Comparison of ENCODE assay signal across 22 cellular contexts in the genomic region with DNA sequence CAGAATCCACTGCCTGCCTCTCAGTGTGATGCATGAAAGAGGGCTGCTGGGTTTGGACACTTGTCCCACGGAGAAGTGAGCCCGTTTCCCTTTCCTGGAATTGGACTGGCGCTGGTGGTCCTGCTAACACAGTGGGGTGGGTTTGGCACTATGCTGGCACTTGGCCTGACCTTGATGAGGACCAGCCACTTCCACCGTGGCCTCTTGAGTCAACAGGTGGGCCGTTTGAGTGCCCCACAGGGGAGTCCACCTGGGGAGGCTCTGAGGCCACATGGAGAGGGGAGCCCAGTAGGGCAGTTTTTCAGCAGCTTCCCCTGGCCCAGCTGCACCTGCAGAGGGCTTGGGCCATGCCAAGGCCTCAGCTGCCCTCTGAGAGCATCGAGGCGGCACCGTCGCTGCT. TPM values are rescaled to one million over a fixed set of nuclear protein-coding genes. Genes with fewer than 3 reads are reported as not detected.
DNase-seq lines count a peak whose midpoint lies in the region; ATAC-seq and TF ChIP-seq lines count a peak whose summit lies in the region.
"Had no signal": no experiment of that assay in that cellular context is flagged by ENCODE, and none has a peak within 500 bp of the region (broad histone marks: within the 10 kb centered on the region; RNA-seq: fewer than 3 reads in every experiment).

No MANE protein-coding gene starts in this region.

- no peaks in the 10 kb centered on the region for H3K27me3 ChIP-seq in IMR-90 (ENCODE audit: control insufficient read depth, insufficient read depth, low read length)
- peaks cover 0 to 3% (median 0%) of the 10 kb centered on the region in 7 donors for H3K27me3 ChIP-seq in spleen (replicated peaks in 1 of 7)
- H3K27me3 ChIP-seq: BLaER1 had no signal

- H3K36me3 Mint-ChIP-seq in immature natural killer cell, result peaks cover 9 to 32% (median 17%) of the 10 kb centered on the region in 3 donors
- H3K36me3 Mint-ChIP-seq in activated T-cell treated with anti-CD3 and anti-CD28 coated beads, Interleukin-2, amount 50 U/mL, for 4 hours (ENCODE audit: insufficient read depth), result peaks cover 25% of the 10 kb centered on the region

- H3K9me3 ChIP-seq in IMR-90 (ENCODE audit: control insufficient read depth, insufficient read depth, low read length) (no peaks in the 10 kb centered on the region), spleen (no peaks in the 10 kb centered on the region)
- H3K9me3 ChIP-seq: BLaER1, HAP-1 had no signal

- dilution Hi-C loops in IMR-90 (cut with HindIII; ENCODE audit: low sequenced_read_pairs, unreplicated experiment), result no loop called here

- H3K18ac ChIP-seq in IMR-90 (ENCODE audit: low read depth, low read length), result no peak overlapping the region

- H3K9me3 Mint-ChIP-seq in immature natural killer cell, result no peaks in the 10 kb centered on the region
- no peaks in the 10 kb centered on the region for H3K9me3 Mint-ChIP-seq in activated T-cell treated with anti-CD3 and anti-CD28 coated beads, Interleukin-2, amount 50 U/mL, for 4 hours
- H3K9me3 Mint-ChIP-seq: GM23338 had no signal

- H3K4me1 Mint-ChIP-seq in immature natural killer cell, result peaks cover 96 to 100% of the 10 kb centered on the region in 2 donors
- H3K4me1 Mint-ChIP-seq in activated T-cell treated with anti-CD3 and anti-CD28 coated beads, Interleukin-2, amount 50 U/mL, for 4 hours (ENCODE audit: low read depth), result peaks cover 87% of the 10 kb centered on the region

- H3K23ac ChIP-seq in IMR-90 (ENCODE audit: low read depth, low read length), result no peak overlapping the region

- H3K14ac ChIP-seq in IMR-90 (replicated peaks; ENCODE audit: low read depth, low read length), result no peak overlapping the region

- peak; percentile 43 for DNase-seq in activated CD8-positive, alpha-beta memory T cell treated with anti-CD3 and anti-CD28 coated beads, Interleukin-2, amount 50 U/mL, for 48 hours
- no peak for DNase-seq in activated CD8-positive, alpha-beta memory T cell treated with anti-CD3 and anti-CD28 coated beads, Interleukin-2, amount 50 U/mL, for 4 hours
- DNase-seq in IMR-90, result no peak
- DNase-seq in immature natural killer cell, result no peak
- DNase-seq in spleen, result peak; percentile 67
- no peak for DNase-seq in cerebellar cortex (ENCODE audit: low spot score)
- DNase-seq in activated T-cell treated with anti-CD3 and anti-CD28 coated beads, Interleukin-2, amount 50 U/mL, for 4 hours, result no peak
- DNase-seq: ACHN, GDM1, MV-4-11, NCI-H1105 treated with DMSO at 0.1 percent for 48 hours, NCI-H2029 treated with DMSO at 0.1 percent for 48 hours, NCI-H226, NCI-H510A treated with DMSO at 0.1 percent for 48 hours, NCI-H748 treated with DMSO at 0.1 percent for 48 hours, SIG-M5 had no signal

- H4K20me1 ChIP-seq in IMR-90 (ENCODE audit: insufficient read depth, low read length), result no peaks in the 10 kb centered on the region

- H3K36me3 ChIP-seq in IMR-90 (ENCODE audit: control insufficient read depth, insufficient read depth, low read length), result no peaks in the 10 kb centered on the region
- H3K36me3 ChIP-seq in spleen, result peaks cover 0 to 34% (median 2%) of the 10 kb centered on the region in 6 donors
- H3K36me3 ChIP-seq: HAP-1 had no signal

- H3K4me3 ChIP-seq in IMR-90 (ENCODE audit: insufficient read depth, low read depth, low read length) (no peak overlapping the region), spleen (no peak overlapping the region)
- H3K4me3 ChIP-seq: BLaER1, GM23338, HAP-1 had no signal

- peaks cover 18% of the 10 kb centered on the region for H3K9me1 ChIP-seq in IMR-90 (ENCODE audit: insufficient read depth, low read length)

- H3K4me2 ChIP-seq in IMR-90 (ENCODE audit: low read depth, low read length), result no peak overlapping the region
- H3K4me2 ChIP-seq: BLaER1, GM23338 had no signal

- no peak overlapping the region for H3K9ac ChIP-seq in IMR-90 (ENCODE audit: low read depth, low read length)
- H3K9ac ChIP-seq: BLaER1 had no signal

- TF ChIP-seq RAD21 in IMR-90 (IDR thresholded peaks at IDR 0.05; ENCODE audit: low read length), result no peak

- peak overlapping the region; percentile 35; the same call in 1 of the 2 replicates for H2AK5ac ChIP-seq in IMR-90 (ENCODE audit: low read depth, low read length)

- peak overlapping the region; percentile 3; the same call in 1 of the 2 replicates for H3K4ac ChIP-seq in IMR-90 (ENCODE audit: low read depth, low read length)

- H3K27me3 Mint-ChIP-seq in immature natural killer cell (ENCODE audit: low read depth in 3 of 3), result peaks cover 0 to 32% (median 23%) of the 10 kb centered on the region in 3 donors
- no peaks in the 10 kb centered on the region for H3K27me3 Mint-ChIP-seq in activated T-cell treated with anti-CD3 and anti-CD28 coated beads, Interleukin-2, amount 50 U/mL, for 4 hours (ENCODE audit: low read depth)

- H3K56ac ChIP-seq in IMR-90 (ENCODE audit: extremely low read depth, insufficient read depth, low read length), result no peak overlapping the region

- in situ Hi-C loops in IMR-90 (cut with MboI; ENCODE audit: low sequenced_read_pairs), result no loop called here

- TF ChIP-seq CTCF in IMR-90 (conservative IDR thresholded peaks at IDR 0.05; ENCODE audit: low read depth, low read length), result no peak
- TF ChIP-seq CTCF in spleen (IDR thresholded peaks at IDR 0.05 in 8 of 11, conservative IDR thresholded peaks at IDR 0.05 in 3 of 11), result no peak

- no peak overlapping the region for H2BK5ac ChIP-seq in IMR-90 (ENCODE audit: low read depth, low read length, poor library complexity, severe bottlenecking)

- ATAC-seq in IMR-90 (ENCODE audit: low read depth) (no peak), HG03139 (IDR thresholded peaks at IDR 0.05; ENCODE audit: unreplicated experiment) (no peak)
- no peak for ATAC-seq in activated T-cell treated with anti-CD3 and anti-CD28 coated beads, Interleukin-2, amount 50 U/mL, for 4 hours
- ATAC-seq: GM23338 had no signal

- H4K8ac ChIP-seq in IMR-90 (ENCODE audit: low read depth in 2 of 2, low read length in 2 of 2), result no peak overlapping the region

- H3K4me3 Mint-ChIP-seq in immature natural killer cell, result peak overlapping the region in 2 of 5 donors; percentile 44 to 91
- H3K4me3 Mint-ChIP-seq in activated T-cell treated with anti-CD3 and anti-CD28 coated beads, Interleukin-2, amount 50 U/mL, for 4 hours, result no peak overlapping the region
- H3K4me3 Mint-ChIP-seq: GM23338 had no signal

- H3K4me1 ChIP-seq in IMR-90 (ENCODE audit: control insufficient read depth, insufficient read depth, low read length) (peaks cover 30% of the 10 kb centered on the region), spleen (peaks cover 23 to 100% (median 58%) of the 10 kb centered on the region in 6 donors)
- H3K4me1 ChIP-seq: HAP-1 had no signal

- CTCF ChIA-PET in IMR-90 (lab: Yijun Ruan, JAX), result no interaction called here

- peak overlapping the region; percentile 94 to 99 (median 99) for H3K27ac Mint-ChIP-seq in immature natural killer cell
- H3K27ac Mint-ChIP-seq: GM23338 had no signal

- intact Hi-C loops in IMR-90 (cut with micrococcal nuclease), result no loop called here
- intact Hi-C loops in spleen (cut with DNase I; ENCODE audit: low total_unique reads), result no loop called here

- no TSS peak for BruUV-seq in IMR-90 (replicated peaks; lab: Mats Ljungman, UMichigan)

- POLR2A ChIA-PET in IMR-90 (lab: Charles Lee; ENCODE audit: unreplicated experiment), result no interaction called here

- H3K27ac ChIP-seq in IMR-90 (ENCODE audit: insufficient read depth, low read length), result no peak overlapping the region
- peak overlapping the region in 2 of 8 donors; percentile 14 to 26 for H3K27ac ChIP-seq in spleen
- H3K27ac ChIP-seq: 22Rv1, BLaER1, RWPE1 had no signal

- H2BK20ac ChIP-seq in IMR-90 (ENCODE audit: low read depth, low read length), result 0 out of 2 replicates have a peak overlapping the region, but pooled peaks have one; percentile 27

- H2BK120ac ChIP-seq in IMR-90 (ENCODE audit: low read depth, low read length), result peak overlapping the region; percentile 14; the same call in 1 of the 2 replicates

- no peak overlapping the region for H4K91ac ChIP-seq in IMR-90 (ENCODE audit: insufficient read depth, low read depth, low read length)

- no peak overlapping the region for H2AK9ac ChIP-seq in IMR-90 (replicated peaks; ENCODE audit: low read depth, low read length, poor library complexity)

- 95% methylated on average over 7 of the region's 9 CpGs; no CpG with 5 or more reads in 1 of the 2 experiments for WGBS in IMR-90 (ENCODE audit: extremely low coverage in 2 of 2, insufficient read length in 1 of 2), 2 experiments
- WGBS in spleen, 5 donors, result 88 to 95% (median 89%) methylated on average over 7 to 9 of the region's 9 CpGs

- H2AFZ ChIP-seq in IMR-90 (replicated peaks; ENCODE audit: low read length, poor library complexity), result no peak overlapping the region
- H2AFZ ChIP-seq: GM23338 had no signal

- TF ChIP-seq POLR2A in IMR-90 (IDR thresholded peaks at IDR 0.05; ENCODE audit: low read depth, low read length) (no peak), spleen (IDR thresholded peaks at IDR 0.05) (no peak)

- peaks cover 0 to 25% of the 10 kb centered on the region in 2 experiments; a peak in 3 of 4 replicates for H3K79me1 ChIP-seq in IMR-90 (ENCODE audit: low read depth in 1 of 2, low read length in 2 of 2)

- H2BK15ac ChIP-seq in IMR-90 (ENCODE audit: low read depth, low read length), result no peak overlapping the region; the same call in 2 of the 3 replicates

- no peak overlapping the region; the same call in 1 of the 2 replicates for H4K5ac ChIP-seq in IMR-90 (ENCODE audit: low read depth, low read length)

TF ChIP-seq in IMR-90, 13 proteins besides CTCF, POLR2A, EP300 and RAD21:
- TF ChIP-seq MXI1 (IDR thresholded peaks at IDR 0.05; ENCODE audit: borderline replicate concordance, low read depth, low read length), result no peak
- TF ChIP-seq SMC3 (IDR thresholded peaks at IDR 0.05; ENCODE audit: low read depth, low read length), result no peak
- TF ChIP-seq RCOR1 (IDR thresholded peaks at IDR 0.05; ENCODE audit: insufficient replicate concordance, low read length), result no peak
- TF ChIP-seq FOS (IDR thresholded peaks at IDR 0.05; ENCODE audit: low read depth, low read length), result no peak
- TF ChIP-seq BHLHE40 (IDR thresholded peaks at IDR 0.05; ENCODE audit: low read depth, low read length), result no peak
- no peak for TF ChIP-seq CHD1 (IDR thresholded peaks at IDR 0.05; ENCODE audit: low read depth, low read length)

RNA-seq across cellular contexts. Expression of gene MBP, which starts 56.5 kb away (rescaled TPM):
- 0.90 and 1.4 TPM in 2 replicates for total RNA-seq in IMR-90 (2012; rRNA removed)
- polyA plus RNA-seq in IMR-90 (2012; rRNA removed), result 0.72 and 0.75 TPM in 2 replicates
- 0.52 and 0.82 TPM in 2 replicates for polyA plus RNA-seq in IMR-90 (2012; cell fraction: cytosol; rRNA removed)
- 1.2 and 2.2 TPM in 2 replicates for polyA plus RNA-seq in IMR-90 (2012; cell fraction: nucleus; rRNA removed; ENCODE audit: low replicate concordance)
- polyA plus RNA-seq in immature natural killer cell, result 100 to 1,000 TPM; 187 to 403 (median 297) TPM
- total RNA-seq in spleen, result 10 to 100 TPM; 62.5 to 96.0 (median 79.4) TPM
- polyA plus RNA-seq in spleen, result 10 to 100 TPM; 11.1 to 16.4 (median 11.2) TPM
- total RNA-seq in activated T-cell treated with anti-CD3 and anti-CD28 coated beads, Interleukin-2, amount 50 U/mL, for 4 hours, result 10 to 100 TPM; 28.1 to 32.9 (median 32.3) TPM

Comparison
In these comparisons a context has a peak if more than half of its experiments do, and no peak if none do; other contexts are left out.
1. DNase-seq: peak in activated CD8-positive, alpha-beta memory T cell treated with anti-CD3 and anti-CD28 coated beads, Interleukin-2, amount 50 U/mL, for 48 hours (single experiment) and spleen (single experiment); none in activated CD8-positive, alpha-beta memory T cell treated with anti-CD3 and anti-CD28 coated beads, Interleukin-2, amount 50 U/mL, for 4 hours (single experiment), IMR-90 (single experiment), immature natural killer cell (0 of 3), cerebellar cortex (single experiment) and activated T-cell treated with anti-CD3 and anti-CD28 coated beads, Interleukin-2, amount 50 U/mL, for 4 hours (single experiment).
2. RNA of gene MBP, which starts 56.5 kb away (total RNA-seq): 62.5 to 96.0 TPM in spleen and 28.1 to 32.9 TPM in activated T-cell treated with anti-CD3 and anti-CD28 coated beads, Interleukin-2, amount 50 U/mL, for 4 hours; 0.90 to 1.4 TPM in IMR-90; every median in the first group is over 10 times any median in the second.